In the genomic region with DNA sequence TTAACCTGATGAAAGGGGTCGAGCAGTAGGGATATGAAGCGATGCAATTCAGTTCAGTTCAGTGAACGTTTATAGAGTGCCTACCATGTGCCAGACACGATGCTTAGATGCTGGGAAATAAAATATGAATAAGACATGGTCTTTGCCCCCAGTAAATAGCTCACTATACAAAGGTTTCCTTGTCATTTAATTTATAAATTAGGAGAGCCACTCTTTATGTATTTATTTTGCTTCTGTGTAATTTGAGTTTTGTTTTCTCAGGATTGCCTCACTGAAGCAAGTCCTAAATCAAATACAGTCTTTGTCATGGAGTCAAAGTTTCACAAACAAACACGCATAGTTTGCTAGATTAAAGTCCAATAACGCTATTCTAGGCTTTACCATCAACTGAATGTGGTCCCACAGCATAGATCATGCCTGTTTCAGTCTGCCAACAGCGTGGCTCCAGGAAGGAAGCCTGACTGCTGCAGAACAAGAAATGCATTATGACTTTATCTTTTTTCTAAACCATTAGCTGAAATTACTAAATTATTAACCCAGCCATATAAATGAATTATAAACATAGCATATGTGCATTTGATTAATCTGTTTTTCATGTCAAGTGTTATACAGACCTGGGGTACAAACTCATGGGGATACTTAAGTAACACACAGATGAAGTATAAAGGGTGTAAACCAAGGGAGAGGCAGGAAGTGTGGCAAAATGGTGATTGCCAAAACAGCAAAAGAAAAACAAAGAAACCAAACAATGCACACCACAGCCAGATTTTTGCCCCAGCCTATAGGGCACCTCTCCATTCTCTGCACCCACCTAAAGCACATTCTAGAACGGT, we compare ENCODE assay signal across 17 cellular contexts. TPM values are rescaled to one million over a fixed set of nuclear protein-coding genes. Genes with fewer than 3 reads are reported as not detected.
A peak's percentile ranks its signal among the peaks of the same experiment; 100 is the strongest.
DNase-seq lines count a peak whose midpoint lies in the region; FAIRE-seq and TF ChIP-seq lines count a peak whose summit lies in the region.
"Had no signal": no experiment of that assay in that cellular context is flagged by ENCODE, and none has a peak within 500 bp of the region (broad histone marks: within the 10 kb centered on the region; RNA-seq: fewer than 3 reads in every experiment).

No MANE protein-coding gene starts in this region.

- peak; percentile 22 for DNase-seq in MCF 10A (ENCODE audit: unreplicated experiment)
- no peak for DNase-seq in breast epithelium (ENCODE audit: low spot score in 2 of 2)
- no peak for DNase-seq in astrocyte (ENCODE audit: low read depth)
- DNase-seq in hepatocyte (ENCODE audit: low spot score): peak; percentile 38
- peak; percentile 41 for DNase-seq in transverse colon
- DNase-seq in HTR-8/SVneo (ENCODE audit: insufficient read length, low spot score): no peak
- DNase-seq in midbrain (lab: John Stamatoyannopoulos, UW): no peak
- DNase-seq in RKO (ENCODE audit: low spot score): no peak
- DNase-seq: 8988T; activated effector memory CD4-positive, alpha-beta T cell treated with Interleukin-2 at 50 U/mL for 16 hours; amygdala; NCI-H1930; right cardiac atrium; SIG-M5; stimulated activated naive CD8-positive, alpha-beta T cell treated with anti-CD3 and anti-CD28 coated beads, Interleukin-15, amount 100 ng/mL, for 72 hours; upper lobe of left lung had no signal

- peaks cover 24% of the 10 kb centered on the region for H3K4me1 Mint-ChIP-seq in MCF 10A (ENCODE audit: insufficient read depth, unreplicated experiment)
- H3K4me1 Mint-ChIP-seq in astrocyte (ENCODE audit: low read depth, unreplicated experiment): peaks cover 19% of the 10 kb centered on the region
- H3K4me1 Mint-ChIP-seq: stimulated activated naive CD8-positive, alpha-beta T cell treated with anti-CD3 and anti-CD28 coated beads, Interleukin-15, amount 100 ng/mL, for 72 hours had no signal

- H3K4me3 Mint-ChIP-seq in MCF 10A (ENCODE audit: unreplicated experiment): no peak overlapping the region
- H3K4me3 Mint-ChIP-seq in astrocyte (ENCODE audit: unreplicated experiment): no peak overlapping the region
- H3K4me3 Mint-ChIP-seq: stimulated activated naive CD8-positive, alpha-beta T cell treated with anti-CD3 and anti-CD28 coated beads, Interleukin-15, amount 100 ng/mL, for 72 hours had no signal

- H3K36me3 Mint-ChIP-seq in MCF 10A (ENCODE audit: insufficient read depth, unreplicated experiment) (no peaks in the 10 kb centered on the region), astrocyte (ENCODE audit: low read depth, unreplicated experiment) (no peaks in the 10 kb centered on the region)

- no peak overlapping the region for H3K27ac ChIP-seq in breast epithelium
- peak overlapping the region; percentile 43 for H3K27ac ChIP-seq in astrocyte (ENCODE audit: low read depth, low read length)
- H3K27ac ChIP-seq in hepatocyte: peak overlapping the region; percentile 21
- H3K27ac ChIP-seq in transverse colon: peak overlapping the region; percentile 62 to 66 (median 65)
- H3K27ac ChIP-seq: C4-2B, upper lobe of left lung had no signal

- H2AFZ ChIP-seq in astrocyte (ENCODE audit: low read depth, low read length) (no peak overlapping the region), hepatocyte (no peak overlapping the region)

- H3K4me2 ChIP-seq in astrocyte (ENCODE audit: low read length) (peak overlapping the region; percentile 16), hepatocyte (peak overlapping the region; percentile 38)

- BruUV-seq in MCF 10A (replicated peaks; lab: Mats Ljungman, UMichigan): no TSS peak

- H3K4me3 ChIP-seq in breast epithelium (no peak overlapping the region), astrocyte (ENCODE audit: insufficient read depth, low read depth, low read length) (no peak overlapping the region), hepatocyte (no peak overlapping the region), transverse colon (no peak overlapping the region)
- H3K4me3 ChIP-seq: upper lobe of left lung had no signal

- peak; percentile 47 for FAIRE-seq in astrocyte (lab: Jason Lieb, UNC)
- no peak for FAIRE-seq in HTR-8/SVneo (lab: Jason Lieb, UNC)

- H3K4me1 ChIP-seq in breast epithelium (no peaks in the 10 kb centered on the region), astrocyte (ENCODE audit: insufficient read depth, low read length) (peaks cover 41% of the 10 kb centered on the region), hepatocyte (ENCODE audit: insufficient read depth) (peaks cover 26% of the 10 kb centered on the region), transverse colon (peaks cover 6 to 37% (median 16%) of the 10 kb centered on the region in 4 donors)
- H3K4me1 ChIP-seq: upper lobe of left lung had no signal

- TF ChIP-seq EP300 in transverse colon (IDR thresholded peaks at IDR 0.05; ENCODE audit: low read depth): no peak

- no peak for TF ChIP-seq CTCF in MCF 10A (IDR thresholded peaks at IDR 0.05; ENCODE audit: unreplicated experiment)
- no peak for TF ChIP-seq CTCF in breast epithelium (IDR thresholded peaks at IDR 0.05)
- TF ChIP-seq CTCF in astrocyte (IDR thresholded peaks at IDR 0.05; ENCODE audit: insufficient read depth, low read depth, low read length): no peak
- no peak for TF ChIP-seq CTCF in hepatocyte (IDR thresholded peaks at IDR 0.05; ENCODE audit: poor library complexity)
- TF ChIP-seq CTCF in transverse colon (IDR thresholded peaks at IDR 0.05): no peak

- WGBS in hepatocyte (ENCODE audit: low lambda C conversion rate, missing lambda C conversion rate): 62% methylated on average over 8 of the region's 8 CpGs
- WGBS in transverse colon (ENCODE audit: low coverage in 1 of 2), 2 donors: 40 to 44% methylated on average over 8 of the region's 8 CpGs

- CTCF ChIA-PET in MCF 10A (lab: Yijun Ruan, JAX): interaction anchor here (0.6 to 1.4 kb wide), 4 partner anchors 46 to 279 kb away, joined by 3 to 4 read pairs (median 3); no protein-coding TSS in a partner anchor

- H3K36me3 ChIP-seq in breast epithelium (no peaks in the 10 kb centered on the region), astrocyte (ENCODE audit: insufficient read depth, low read length) (no peaks in the 10 kb centered on the region), hepatocyte (replicated peaks; ENCODE audit: insufficient read depth, low read depth) (no peaks in the 10 kb centered on the region), transverse colon (no peaks in the 10 kb centered on the region)
- H3K36me3 ChIP-seq: upper lobe of left lung had no signal

- H3K9ac ChIP-seq in astrocyte (ENCODE audit: low read length): peak overlapping the region; percentile 11

- H3K79me2 ChIP-seq in astrocyte (ENCODE audit: insufficient read depth, low read length) (no peaks in the 10 kb centered on the region), hepatocyte (no peaks in the 10 kb centered on the region)

- H3K27me3 ChIP-seq in breast epithelium (no peaks in the 10 kb centered on the region), astrocyte (ENCODE audit: insufficient read depth, low read length) (no peaks in the 10 kb centered on the region), hepatocyte (no peaks in the 10 kb centered on the region), transverse colon (no peaks in the 10 kb centered on the region)
- H3K27me3 ChIP-seq: upper lobe of left lung had no signal

- no peak for TF ChIP-seq POLR2A in breast epithelium (IDR thresholded peaks at IDR 0.05)
- no peak for TF ChIP-seq POLR2A in transverse colon (IDR thresholded peaks at IDR 0.05)

- H3K9me2 ChIP-seq in hepatocyte (replicated peaks; ENCODE audit: insufficient read depth): no peaks in the 10 kb centered on the region

- H3K9me3 Mint-ChIP-seq in MCF 10A (ENCODE audit: unreplicated experiment) (no peaks in the 10 kb centered on the region), astrocyte (ENCODE audit: unreplicated experiment) (no peaks in the 10 kb centered on the region)
- H3K9me3 Mint-ChIP-seq: stimulated activated naive CD8-positive, alpha-beta T cell treated with anti-CD3 and anti-CD28 coated beads, Interleukin-15, amount 100 ng/mL, for 72 hours had no signal

- in situ Hi-C loops in transverse colon (cut with MboI; ENCODE audit: low pct_ligation_motif_present in 1 of 4, low pct_unique_long_range_greater_than_20kb in 1 of 4, low sequenced_read_pairs in 3 of 4): no loop called here

- H3K27me3 Mint-ChIP-seq in MCF 10A (ENCODE audit: insufficient read depth, unreplicated experiment) (no peaks in the 10 kb centered on the region), astrocyte (ENCODE audit: low read depth, unreplicated experiment) (no peaks in the 10 kb centered on the region)
- H3K27me3 Mint-ChIP-seq: stimulated activated naive CD8-positive, alpha-beta T cell treated with anti-CD3 and anti-CD28 coated beads, Interleukin-15, amount 100 ng/mL, for 72 hours had no signal

- intact Hi-C loops in MCF 10A (cut with micrococcal nuclease): no loop called here
- intact Hi-C loops in breast epithelium (cut with DNase I; ENCODE audit: low total_unique reads): no loop called here
- intact Hi-C loops in transverse colon (cut with DNase I; ENCODE audit: low total_unique reads): no loop called here

- POLR2A ChIA-PET in MCF 10A (lab: Yijun Ruan, JAX): interaction anchor here (0.7 kb wide), 1 partner anchor 26 kb away, joined by 8 read pairs; no protein-coding TSS in a partner anchor

- H3K27ac Mint-ChIP-seq in MCF 10A (ENCODE audit: low read depth, unreplicated experiment) (peak overlapping the region; percentile 60), astrocyte (ENCODE audit: unreplicated experiment) (no peak overlapping the region)
- H3K27ac Mint-ChIP-seq: stimulated activated naive CD8-positive, alpha-beta T cell treated with anti-CD3 and anti-CD28 coated beads, Interleukin-15, amount 100 ng/mL, for 72 hours had no signal

- H4K20me1 ChIP-seq in astrocyte (ENCODE audit: insufficient read depth, low read length): no peaks in the 10 kb centered on the region
- H4K20me1 ChIP-seq in hepatocyte (ENCODE audit: insufficient read depth, poor library complexity, severe bottlenecking): no peaks in the 10 kb centered on the region

- no peaks in the 10 kb centered on the region for H3K9me3 ChIP-seq in breast epithelium
- H3K9me3 ChIP-seq in astrocyte (ENCODE audit: insufficient read depth, low read depth, low read length): no peaks in the 10 kb centered on the region
- no peaks in the 10 kb centered on the region for H3K9me3 ChIP-seq in hepatocyte (ENCODE audit: low read depth)
- H3K9me3 ChIP-seq in transverse colon: no peaks in the 10 kb centered on the region
- H3K9me3 ChIP-seq: upper lobe of left lung had no signal

RNA-seq across cellular contexts. Expression of a gene that starts 29.8 kb away (rescaled TPM):
- total RNA-seq in MCF 10A (2022) (10.9 and 49.4 TPM in 2 replicates), breast epithelium (100 to 1,000 TPM in 1 of 3 donors, 10 to 100 TPM in 2; 91.1 to 122 (median 95.0) TPM), astrocyte (1,138 and 1,253 TPM in 2 replicates), hepatocyte (116 and 147 TPM in 2 replicates), transverse colon (100 to 1,000 TPM in 1 of 4 donors, 10 to 100 TPM in 3; 37.0 to 146 (median 58.0) TPM)
- polyA plus RNA-seq in hepatocyte: 296 and 300 TPM in 2 replicates

Comparison
In these comparisons a context has a peak if more than half of its experiments do, and no peak if none do; other contexts are left out.
1. DNase-seq: peak in MCF 10A (single experiment), hepatocyte (single experiment) and transverse colon (single experiment); none in breast epithelium (0 of 2), astrocyte (single experiment), HTR-8/SVneo (single experiment), midbrain (single experiment) and RKO (single experiment).
2. H3K27ac ChIP-seq: peak in astrocyte (single experiment), hepatocyte (single experiment) and transverse colon (4 of 4); none in breast epithelium (0 of 2).